ENCODE assay signal across 3 cellular contexts in genomic region chr5:95391965-95392364, GRCh38. TPM values are rescaled to one million over a fixed set of nuclear protein-coding genes. Genes with fewer than 3 reads are reported as not detected.
"Had no signal": no experiment of that assay in that cellular context is flagged by ENCODE, and none has a peak within 500 bp of the region (broad histone marks: within the 10 kb centered on the region; RNA-seq: fewer than 3 reads in every experiment).

No MANE protein-coding gene starts in this region.

RNA-seq across cellular contexts. Expression of gene FAM81B, which starts 0.8 kb away (rescaled TPM):
- total RNA-seq: H7, HT-29, IMR-90 had no signal
- polyA plus RNA-seq: IMR-90 had no signal
